ENCODE assay signal across 18 cellular contexts in genomic region chr4:23476514-23477090, GRCh38.
DNase-seq lines count a peak whose midpoint lies in the region; ATAC-seq, FAIRE-seq and TF ChIP-seq lines count a peak whose summit lies in the region.
"Had no signal": no experiment of that assay in that cellular context is flagged by ENCODE, and none has a peak within 500 bp of the region (broad histone marks: within the 10 kb centered on the region; RNA-seq: fewer than 3 reads in every experiment).

No MANE protein-coding gene starts in this region.

- peaks cover 6% of the 10 kb centered on the region; the same call in 1 of the 2 replicates for H3K9me2 ChIP-seq in GM23338 (ENCODE audit: insufficient read depth)
- no peaks in the 10 kb centered on the region for H3K9me2 ChIP-seq in OCI-LY7 (ENCODE audit: insufficient read depth, low read length)

- H3K9me3 Mint-ChIP-seq in GM23338 = peaks cover 9% of the 10 kb centered on the region
- peaks cover 10% of the 10 kb centered on the region for H3K9me3 Mint-ChIP-seq in type B pancreatic cell

- 0 out of 2 replicates have a peak overlapping the region, but pooled peaks have one; percentile 3 for H2AFZ ChIP-seq in GM23338
- H2AFZ ChIP-seq in OCI-LY7 (ENCODE audit: low read length) = no peak overlapping the region

- H3K4me2 ChIP-seq in GM23338 (no peak overlapping the region), OCI-LY7 (ENCODE audit: low read length) (no peak overlapping the region)

- POLR2A ChIA-PET in OCI-LY7 (lab: Charles Lee) = interaction anchor here (0.7 kb wide), 1 partner anchor 216 kb away, joined by 3 read pairs; no protein-coding TSS in a partner anchor

- TF ChIP-seq CTCF in GM23338 (conservative IDR thresholded peaks at IDR 0.05; ENCODE audit: low read depth in 2 of 2) = no peak
- no peak for TF ChIP-seq CTCF in bronchial epithelial cell (IDR thresholded peaks at IDR 0.05; ENCODE audit: insufficient read depth, low read length, severe bottlenecking)
- TF ChIP-seq CTCF in left lung (IDR thresholded peaks at IDR 0.05) = no peak
- no peak for TF ChIP-seq CTCF in type B pancreatic cell (conservative IDR thresholded peaks at IDR 0.05)
- no peak for TF ChIP-seq CTCF in OCI-LY7 (conservative IDR thresholded peaks at IDR 0.05; ENCODE audit: low read length)
- no peak for TF ChIP-seq CTCF in tibial artery (IDR thresholded peaks at IDR 0.05)
- no peak for TF ChIP-seq CTCF in foreskin keratinocyte (conservative IDR thresholded peaks at IDR 0.05)

- no peak overlapping the region for H3K4me3 Mint-ChIP-seq in GM23338
- H3K4me3 Mint-ChIP-seq in type B pancreatic cell = peak overlapping the region; percentile 16
- H3K4me3 Mint-ChIP-seq: H9 had no signal

- H3K9me3 ChIP-seq in left lung (no peaks in the 10 kb centered on the region), OCI-LY7 (ENCODE audit: low read length) (no peaks in the 10 kb centered on the region), tibial artery (no peaks in the 10 kb centered on the region)
- H3K9me3 ChIP-seq: SJCRH30 had no signal

- no peak overlapping the region for H3K4me3 ChIP-seq in GM23338
- no peak overlapping the region for H3K4me3 ChIP-seq in bronchial epithelial cell (ENCODE audit: low read depth, low read length)
- H3K4me3 ChIP-seq in left lung = no peak overlapping the region
- no peak overlapping the region for H3K4me3 ChIP-seq in OCI-LY7 (ENCODE audit: low read depth, low read length, poor library complexity, severe bottlenecking)
- no peak overlapping the region for H3K4me3 ChIP-seq in tibial artery
- H3K4me3 ChIP-seq: SJCRH30 had no signal

- ATAC-seq in GM23338 (no peak), left lung (peak; percentile 59), foreskin keratinocyte (no peak), GM19397 (IDR thresholded peaks at IDR 0.05; ENCODE audit: unreplicated experiment) (no peak)

- H3K4me1 ChIP-seq in GM23338 (ENCODE audit: insufficient read depth) (no peaks in the 10 kb centered on the region), left lung (no peaks in the 10 kb centered on the region), OCI-LY7 (ENCODE audit: insufficient read depth, low read length, poor library complexity, severe bottlenecking) (no peaks in the 10 kb centered on the region), tibial artery (no peaks in the 10 kb centered on the region), foreskin keratinocyte (no peaks in the 10 kb centered on the region)
- H3K4me1 ChIP-seq: SJCRH30 had no signal

- H3K36me3 ChIP-seq in GM23338 (ENCODE audit: insufficient read depth) (no peaks in the 10 kb centered on the region), bronchial epithelial cell (ENCODE audit: control insufficient read depth, insufficient read depth, low read length) (no peaks in the 10 kb centered on the region), left lung (no peaks in the 10 kb centered on the region), OCI-LY7 (ENCODE audit: insufficient read depth, low read length) (no peaks in the 10 kb centered on the region), tibial artery (no peaks in the 10 kb centered on the region)
- H3K36me3 ChIP-seq: SJCRH30 had no signal

- FAIRE-seq in bronchial epithelial cell (lab: Jason Lieb, UNC) = no peak
- FAIRE-seq: HTR-8/SVneo had no signal

- H3K27ac ChIP-seq in GM23338 (ENCODE audit: low read depth) (no peak overlapping the region), left lung (no peak overlapping the region), OCI-LY7 (ENCODE audit: low read depth, low read length, poor library complexity, severe bottlenecking) (no peak overlapping the region), tibial artery (no peak overlapping the region), foreskin keratinocyte (no peak overlapping the region)
- H3K27ac ChIP-seq: C4-2B, HL-60, RWPE1, SJCRH30 had no signal

- peaks cover 9% of the 10 kb centered on the region; the same call in 2 of the 3 replicates for H3K36me3 Mint-ChIP-seq in GM23338 (ENCODE audit: low read depth)
- H3K36me3 Mint-ChIP-seq in type B pancreatic cell = no peaks in the 10 kb centered on the region

- CTCF ChIA-PET in OCI-LY7 (lab: Charles Lee; ENCODE audit: unreplicated experiment) = no interaction called here

- H3K27me3 Mint-ChIP-seq in GM23338 (ENCODE audit: insufficient read depth, low read depth, poor library complexity) (peaks cover 3% of the 10 kb centered on the region), type B pancreatic cell (no peaks in the 10 kb centered on the region)

- H3K79me2 ChIP-seq in GM23338 (replicated peaks; ENCODE audit: insufficient read depth) (no peaks in the 10 kb centered on the region), OCI-LY7 (ENCODE audit: insufficient read depth, low read depth, low read length) (no peaks in the 10 kb centered on the region)

- intact Hi-C loops in left lung (cut with DNase I) (no loop called here), OCI-LY7 (cut with micrococcal nuclease; ENCODE audit: unreplicated experiment) (no loop called here), tibial artery (cut with DNase I; ENCODE audit: low total_unique reads) (no loop called here)

- BruUV-seq in OCI-LY7 (replicated peaks; lab: Mats Ljungman, UMichigan) = no TSS peak

- DNase-seq in GM23338 (ENCODE audit: low spot score) (no peak), bronchial epithelial cell (ENCODE audit: low read depth) (peak; percentile 33), left lung (no peak), type B pancreatic cell (ENCODE audit: extremely low spot score, unreplicated experiment) (no peak), OCI-LY7 (ENCODE audit: low spot score) (no peak), tibial artery (no peak), foreskin keratinocyte (no peak)
- DNase-seq: DMS153, H9, NCI-H187, NCI-H345, NCI-H526 treated with DMSO at 0.1 percent for 48 hours, SJCRH30 had no signal

- H3K27ac Mint-ChIP-seq in GM23338 (no peak overlapping the region), type B pancreatic cell (peak overlapping the region; percentile 28)
- H3K27ac Mint-ChIP-seq: H9 had no signal

- H4K20me1 ChIP-seq in GM23338 (replicated peaks; ENCODE audit: insufficient read depth) = no peaks in the 10 kb centered on the region
- H4K20me1 ChIP-seq in OCI-LY7 (ENCODE audit: insufficient read depth, low read length) = no peaks in the 10 kb centered on the region

- peaks cover 8% of the 10 kb centered on the region; the same call in 2 of the 3 replicates for H3K4me1 Mint-ChIP-seq in GM23338
- H3K4me1 Mint-ChIP-seq in type B pancreatic cell (ENCODE audit: unreplicated experiment) = no peaks in the 10 kb centered on the region

- no peaks in the 10 kb centered on the region for H3F3A ChIP-seq in GM23338 (replicated peaks; ENCODE audit: low read depth)

- H3K27me3 ChIP-seq in GM23338 (ENCODE audit: insufficient read depth) = no peaks in the 10 kb centered on the region
- no peaks in the 10 kb centered on the region for H3K27me3 ChIP-seq in bronchial epithelial cell (ENCODE audit: control insufficient read depth, insufficient read depth, low read length)
- H3K27me3 ChIP-seq in left lung = no peaks in the 10 kb centered on the region
- no peaks in the 10 kb centered on the region for H3K27me3 ChIP-seq in tibial artery
- H3K27me3 ChIP-seq in foreskin keratinocyte = no peaks in the 10 kb centered on the region
- H3K27me3 ChIP-seq: SJCRH30 had no signal

TF ChIP-seq in GM23338, 12 proteins besides CTCF, POLR2A, EP300 and RAD21 (continues in another document):
- TF ChIP-seq POLR2AphosphoS5 (IDR thresholded peaks at IDR 0.05; ENCODE audit: low read depth) (no peak), EZH2phosphoT487 (IDR thresholded peaks at IDR 0.05; ENCODE audit: unreplicated experiment) (no peak), ZNF114 (CRISPR knock-in tag; IDR thresholded peaks at IDR 0.05) (no peak), NANOG (IDR thresholded peaks at IDR 0.05; ENCODE audit: borderline replicate concordance) (no peak), REST (IDR thresholded peaks at IDR 0.05; ENCODE audit: unreplicated experiment) (no peak), JUNB (IDR thresholded peaks at IDR 0.05; ENCODE audit: unreplicated experiment) (no peak), EZH2 (IDR thresholded peaks at IDR 0.05; ENCODE audit: low read depth, unreplicated experiment) (no peak), CREB1 (CRISPR knock-in tag; IDR thresholded peaks at IDR 0.05; ENCODE audit: low read depth) (no peak), ZNF331 (CRISPR knock-in tag; IDR thresholded peaks at IDR 0.05; ENCODE audit: low read depth) (no peak), STAT1 (IDR thresholded peaks at IDR 0.05; ENCODE audit: unreplicated experiment) (no peak)
- TF ChIP-seq, protein P1, sequence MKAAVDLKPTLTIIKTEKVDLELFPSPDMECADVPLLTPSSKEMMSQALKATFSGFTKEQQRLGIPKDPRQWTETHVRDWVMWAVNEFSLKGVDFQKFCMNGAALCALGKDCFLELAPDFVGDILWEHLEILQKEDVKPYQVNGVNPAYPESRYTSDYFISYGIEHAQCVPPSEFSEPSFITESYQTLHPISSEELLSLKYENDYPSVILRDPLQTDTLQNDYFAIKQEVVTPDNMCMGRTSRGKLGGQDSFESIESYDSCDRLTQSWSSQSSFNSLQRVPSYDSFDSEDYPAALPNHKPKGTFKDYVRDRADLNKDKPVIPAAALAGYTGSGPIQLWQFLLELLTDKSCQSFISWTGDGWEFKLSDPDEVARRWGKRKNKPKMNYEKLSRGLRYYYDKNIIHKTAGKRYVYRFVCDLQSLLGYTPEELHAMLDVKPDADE (IDR thresholded peaks at IDR 0.05) = no peak
